1 cellular context compared by ENCODE assay signal in genomic region chr7:17940302-17941170, GRCh38.
A peak's percentile ranks its signal among the peaks of the same experiment; 100 is the strongest.
TF ChIP-seq lines count a peak whose summit lies in the region.

A gene with protein sequence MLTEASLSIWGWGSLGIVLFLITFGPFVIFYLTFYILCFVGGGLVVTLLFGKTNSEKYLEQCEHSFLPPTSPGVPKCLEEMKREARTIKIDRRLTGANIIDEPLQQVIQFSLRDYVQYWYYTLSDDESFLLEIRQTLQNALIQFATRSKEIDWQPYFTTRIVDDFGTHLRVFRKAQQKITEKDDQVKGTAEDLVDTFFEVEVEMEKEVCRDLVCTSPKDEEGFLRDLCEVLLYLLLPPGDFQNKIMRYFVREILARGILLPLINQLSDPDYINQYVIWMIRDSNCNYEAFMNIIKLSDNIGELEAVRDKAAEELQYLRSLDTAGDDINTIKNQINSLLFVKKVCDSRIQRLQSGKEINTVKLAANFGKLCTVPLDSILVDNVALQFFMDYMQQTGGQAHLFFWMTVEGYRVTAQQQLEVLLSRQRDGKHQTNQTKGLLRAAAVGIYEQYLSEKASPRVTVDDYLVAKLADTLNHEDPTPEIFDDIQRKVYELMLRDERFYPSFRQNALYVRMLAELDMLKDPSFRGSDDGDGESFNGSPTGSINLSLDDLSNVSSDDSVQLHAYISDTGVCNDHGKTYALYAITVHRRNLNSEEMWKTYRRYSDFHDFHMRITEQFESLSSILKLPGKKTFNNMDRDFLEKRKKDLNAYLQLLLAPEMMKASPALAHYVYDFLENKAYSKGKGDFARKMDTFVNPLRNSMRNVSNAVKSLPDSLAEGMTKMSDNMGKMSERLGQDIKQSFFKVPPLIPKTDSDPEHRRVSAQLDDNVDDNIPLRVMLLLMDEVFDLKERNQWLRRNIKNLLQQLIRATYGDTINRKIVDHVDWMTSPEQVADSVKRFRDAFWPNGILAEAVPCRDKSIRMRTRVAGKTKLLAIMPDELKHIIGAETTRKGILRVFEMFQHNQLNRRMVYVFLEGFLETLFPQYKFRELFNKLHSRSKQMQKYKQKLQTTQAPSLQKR (minus strand): TSS chr7:17940494. CDS start chr7:17940295, 199 bp downstream.

TF ChIP-seq in GM12878, 131 proteins besides CTCF, POLR2A, EP300 and RAD21 (continued from another document and continues in another):
- TF ChIP-seq E4F1 (IDR thresholded peaks at IDR 0.05; ENCODE audit: borderline replicate concordance, partially characterized antibody) (no peak), MEF2A (IDR thresholded peaks at IDR 0.05; ENCODE audit: insufficient read depth, low read depth, low read length) (no peak), PKNOX1 (IDR thresholded peaks at IDR 0.05) (peak; percentile 71), YY1 (IDR thresholded peaks at IDR 0.05; ENCODE audit: low read depth, low read length) (peak; percentile 98), ASH2L (IDR thresholded peaks at IDR 0.05; ENCODE audit: borderline replicate concordance, low read depth) (no peak), ZNF622 (IDR thresholded peaks at IDR 0.05) (no peak), BMI1 (IDR thresholded peaks at IDR 0.05; ENCODE audit: borderline replicate concordance) (peak; percentile 76; the same call in 1 of the 2 replicates), BCL11A (IDR thresholded peaks at IDR 0.05; ENCODE audit: low read depth, low read length) (no peak), TBL1XR1 (IDR thresholded peaks at IDR 0.05; ENCODE audit: low read depth, low read length) (no peak), ELK1 (IDR thresholded peaks at IDR 0.05; ENCODE audit: low read depth, low read length) (no peak), EED (IDR thresholded peaks at IDR 0.05; ENCODE audit: low read depth) (no peak), PBX3 (IDR thresholded peaks at IDR 0.05; ENCODE audit: insufficient replicate concordance, low read depth, low read length) (peak; percentile 19), HDAC6 (IDR thresholded peaks at IDR 0.05; ENCODE audit: unreplicated experiment) (no peak), SP1 (IDR thresholded peaks at IDR 0.05; ENCODE audit: low read depth, low read length) (peak; percentile 34), POU2F2 (IDR thresholded peaks at IDR 0.05; ENCODE audit: borderline replicate concordance, low read depth, low read length) (no peak), ZBED1 (IDR thresholded peaks at IDR 0.05; ENCODE audit: borderline replicate concordance) (no peak), SREBF1 (IDR thresholded peaks at IDR 0.05; ENCODE audit: low read length) (no peak), ETV6 (conservative IDR thresholded peaks at IDR 0.05 in 1 of 2, IDR thresholded peaks at IDR 0.05 in 1 of 2; ENCODE audit: borderline replicate concordance in 1 of 2, low read depth in 1 of 2) (no peak), NR2F1 (conservative IDR thresholded peaks at IDR 0.05) (no peak), PML (IDR thresholded peaks at IDR 0.05; ENCODE audit: low read length) (peak; percentile 69; the same call in 1 of the 2 replicates), HCFC1 (IDR thresholded peaks at IDR 0.05; ENCODE audit: low read length) (peak; percentile 23; the same call in 1 of the 2 replicates), TARDBP (IDR thresholded peaks at IDR 0.05; ENCODE audit: borderline replicate concordance) (0 out of 2 replicates have a peak, but pooled peaks have one; percentile 29), USF1 (IDR thresholded peaks at IDR 0.05; ENCODE audit: borderline replicate concordance, extremely low read length, insufficient read depth, low read depth, low read length) (peak; percentile 89), RCOR1 (conservative IDR thresholded peaks at IDR 0.05; ENCODE audit: low read depth, low read length) (no peak), RELA (IDR thresholded peaks at IDR 0.05; ENCODE audit: borderline replicate concordance, partially characterized antibody) (no peak), SIX5 (IDR thresholded peaks at IDR 0.05; ENCODE audit: low read depth, low read length, severe bottlenecking) (no peak), IRF3 (IDR thresholded peaks at IDR 0.05) (no peak), SMARCA5 (IDR thresholded peaks at IDR 0.05) (peak; percentile 41; the same call in 1 of the 2 replicates), ZNF687 (IDR thresholded peaks at IDR 0.05) (peak; percentile 58; the same call in 1 of the 2 replicates)
- TF ChIP-seq, protein P1, sequence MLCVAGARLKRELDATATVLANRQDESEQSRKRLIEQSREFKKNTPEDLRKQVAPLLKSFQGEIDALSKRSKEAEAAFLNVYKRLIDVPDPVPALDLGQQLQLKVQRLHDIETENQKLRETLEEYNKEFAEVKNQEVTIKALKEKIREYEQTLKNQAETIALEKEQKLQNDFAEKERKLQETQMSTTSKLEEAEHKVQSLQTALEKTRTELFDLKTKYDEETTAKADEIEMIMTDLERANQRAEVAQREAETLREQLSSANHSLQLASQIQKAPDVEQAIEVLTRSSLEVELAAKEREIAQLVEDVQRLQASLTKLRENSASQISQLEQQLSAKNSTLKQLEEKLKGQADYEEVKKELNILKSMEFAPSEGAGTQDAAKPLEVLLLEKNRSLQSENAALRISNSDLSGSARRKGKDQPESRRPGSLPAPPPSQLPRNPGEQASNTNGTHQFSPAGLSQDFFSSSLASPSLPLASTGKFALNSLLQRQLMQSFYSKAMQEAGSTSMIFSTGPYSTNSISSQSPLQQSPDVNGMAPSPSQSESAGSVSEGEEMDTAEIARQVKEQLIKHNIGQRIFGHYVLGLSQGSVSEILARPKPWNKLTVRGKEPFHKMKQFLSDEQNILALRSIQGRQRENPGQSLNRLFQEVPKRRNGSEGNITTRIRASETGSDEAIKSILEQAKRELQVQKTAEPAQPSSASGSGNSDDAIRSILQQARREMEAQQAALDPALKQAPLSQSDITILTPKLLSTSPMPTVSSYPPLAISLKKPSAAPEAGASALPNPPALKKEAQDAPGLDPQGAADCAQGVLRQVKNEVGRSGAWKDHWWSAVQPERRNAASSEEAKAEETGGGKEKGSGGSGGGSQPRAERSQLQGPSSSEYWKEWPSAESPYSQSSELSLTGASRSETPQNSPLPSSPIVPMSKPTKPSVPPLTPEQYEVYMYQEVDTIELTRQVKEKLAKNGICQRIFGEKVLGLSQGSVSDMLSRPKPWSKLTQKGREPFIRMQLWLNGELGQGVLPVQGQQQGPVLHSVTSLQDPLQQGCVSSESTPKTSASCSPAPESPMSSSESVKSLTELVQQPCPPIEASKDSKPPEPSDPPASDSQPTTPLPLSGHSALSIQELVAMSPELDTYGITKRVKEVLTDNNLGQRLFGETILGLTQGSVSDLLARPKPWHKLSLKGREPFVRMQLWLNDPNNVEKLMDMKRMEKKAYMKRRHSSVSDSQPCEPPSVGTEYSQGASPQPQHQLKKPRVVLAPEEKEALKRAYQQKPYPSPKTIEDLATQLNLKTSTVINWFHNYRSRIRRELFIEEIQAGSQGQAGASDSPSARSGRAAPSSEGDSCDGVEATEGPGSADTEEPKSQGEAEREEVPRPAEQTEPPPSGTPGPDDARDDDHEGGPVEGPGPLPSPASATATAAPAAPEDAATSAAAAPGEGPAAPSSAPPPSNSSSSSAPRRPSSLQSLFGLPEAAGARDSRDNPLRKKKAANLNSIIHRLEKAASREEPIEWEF (IDR thresholded peaks at IDR 0.05; ENCODE audit: insufficient replicate concordance, low read depth, low read length), result no peak
- TF ChIP-seq, protein P2, sequence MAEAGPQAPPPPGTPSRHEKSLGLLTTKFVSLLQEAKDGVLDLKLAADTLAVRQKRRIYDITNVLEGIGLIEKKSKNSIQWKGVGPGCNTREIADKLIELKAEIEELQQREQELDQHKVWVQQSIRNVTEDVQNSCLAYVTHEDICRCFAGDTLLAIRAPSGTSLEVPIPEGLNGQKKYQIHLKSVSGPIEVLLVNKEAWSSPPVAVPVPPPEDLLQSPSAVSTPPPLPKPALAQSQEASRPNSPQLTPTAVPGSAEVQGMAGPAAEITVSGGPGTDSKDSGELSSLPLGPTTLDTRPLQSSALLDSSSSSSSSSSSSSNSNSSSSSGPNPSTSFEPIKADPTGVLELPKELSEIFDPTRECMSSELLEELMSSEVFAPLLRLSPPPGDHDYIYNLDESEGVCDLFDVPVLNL (IDR thresholded peaks at IDR 0.05; ENCODE audit: low read depth, low read length), result no peak
